In genomic region chr2:127153691-127154158, GRCh38 we compare ENCODE assay signal across 9 cellular contexts. TPM values are rescaled to one million over a fixed set of nuclear protein-coding genes. Genes with fewer than 3 reads are reported as not detected.
DNase-seq lines count a peak whose midpoint lies in the region; ATAC-seq, FAIRE-seq and TF ChIP-seq lines count a peak whose summit lies in the region.
"Had no signal": no experiment of that assay in that cellular context is flagged by ENCODE, and none has a peak within 500 bp of the region (broad histone marks: within the 10 kb centered on the region; RNA-seq: fewer than 3 reads in every experiment).

No MANE protein-coding gene starts in this region.

- no peak overlapping the region for H3K4me3 ChIP-seq in bronchial epithelial cell (ENCODE audit: low read depth, low read length)
- no peak overlapping the region for H3K4me3 ChIP-seq in mesenchymal stem cell (ENCODE audit: insufficient read depth in 1 of 2, low read depth in 1 of 2, low read length in 2 of 2)
- H3K4me3 ChIP-seq: ascending aorta had no signal

- H2BK5ac ChIP-seq in mesenchymal stem cell (ENCODE audit: low read depth, low read length, poor library complexity, severe bottlenecking) = peak overlapping the region; percentile 12

- H3K36me3 ChIP-seq in bronchial epithelial cell (ENCODE audit: control insufficient read depth, insufficient read depth, low read length) = no peaks in the 10 kb centered on the region
- H3K36me3 ChIP-seq in mesenchymal stem cell (ENCODE audit: control insufficient read depth in 1 of 2, insufficient read depth in 2 of 2, low read depth in 1 of 2, low read length in 2 of 2) = no peaks in the 10 kb centered on the region
- H3K36me3 ChIP-seq: ascending aorta had no signal

- H3K4me1 ChIP-seq in mesenchymal stem cell (ENCODE audit: control insufficient read depth, insufficient read depth, low read depth, low read length) = peaks cover 26% of the 10 kb centered on the region
- H3K4me1 ChIP-seq: ascending aorta had no signal

- peak overlapping the region; percentile 19 to 80 for H3K18ac ChIP-seq in mesenchymal stem cell (ENCODE audit: low read depth in 1 of 2, low read length in 2 of 2)

- H3K27me3 ChIP-seq in bronchial epithelial cell (ENCODE audit: control insufficient read depth, insufficient read depth, low read length) = no peaks in the 10 kb centered on the region
- no peaks in the 10 kb centered on the region for H3K27me3 ChIP-seq in mesenchymal stem cell (ENCODE audit: control insufficient read depth in 1 of 2, insufficient read depth in 1 of 2, low read length in 2 of 2)
- H3K27me3 ChIP-seq: ascending aorta had no signal

- H2BK15ac ChIP-seq in mesenchymal stem cell (ENCODE audit: low read depth, poor library complexity, severe bottlenecking) = peak overlapping the region; percentile 2

- ATAC-seq in GM21360 (IDR thresholded peaks at IDR 0.05; ENCODE audit: unreplicated experiment) = no peak
- no peak for ATAC-seq in GM18873 (IDR thresholded peaks at IDR 0.05; ENCODE audit: low FRiP score, unreplicated experiment)

- H3K9ac ChIP-seq in mesenchymal stem cell (ENCODE audit: low read length) = peak overlapping the region; percentile 83

- no peaks in the 10 kb centered on the region for H3K79me1 ChIP-seq in mesenchymal stem cell (replicated peaks; ENCODE audit: low read length, poor library complexity, severe bottlenecking)

- peak overlapping the region; percentile 98 for H2AK5ac ChIP-seq in mesenchymal stem cell (ENCODE audit: low read length, severe bottlenecking)

- FAIRE-seq in HTR-8/SVneo (lab: Jason Lieb, UNC) = peak; percentile 79
- no peak for FAIRE-seq in bronchial epithelial cell (lab: Jason Lieb, UNC)

- no peak overlapping the region for H3K4ac ChIP-seq in mesenchymal stem cell (ENCODE audit: low read depth in 1 of 2, low read length in 2 of 2)

- H2BK12ac ChIP-seq in mesenchymal stem cell (ENCODE audit: low read length in 2 of 2) = peak overlapping the region; percentile 12 to 91

- peak overlapping the region; percentile 56 for H4K8ac ChIP-seq in mesenchymal stem cell (ENCODE audit: low read length)

- peak overlapping the region; percentile 86 for H3K27ac ChIP-seq in mesenchymal stem cell (ENCODE audit: low read length, poor library complexity, severe bottlenecking)
- H3K27ac ChIP-seq: ascending aorta had no signal

- no peak overlapping the region for H2AFZ ChIP-seq in mesenchymal stem cell (ENCODE audit: low read depth, low read length)

- H4K91ac ChIP-seq in mesenchymal stem cell (ENCODE audit: low read length) = peak overlapping the region; percentile 0

- H3K4me2 ChIP-seq in mesenchymal stem cell (ENCODE audit: low read length, poor library complexity, severe bottlenecking) = no peak overlapping the region

- H3K9me3 ChIP-seq in mesenchymal stem cell (ENCODE audit: control insufficient read depth, low read length) = no peaks in the 10 kb centered on the region
- H3K9me3 ChIP-seq: ascending aorta had no signal

- no peak for TF ChIP-seq CTCF in bronchial epithelial cell (IDR thresholded peaks at IDR 0.05; ENCODE audit: insufficient read depth, low read length, severe bottlenecking)

- no peak overlapping the region for H3K23ac ChIP-seq in mesenchymal stem cell (ENCODE audit: low read length in 2 of 2)

- DNase-seq in HTR-8/SVneo (ENCODE audit: insufficient read length, low spot score) (peak; percentile 74), bronchial epithelial cell (ENCODE audit: low read depth) (peak; percentile 69), mesenchymal stem cell (peak; percentile 85), ureter (ENCODE audit: low spot score) (peak; percentile 45), NCI-H2029 treated with DMSO at 0.1 percent for 48 hours (lab: John Stamatoyannopoulos, UW) (no peak)
- DNase-seq: NCI-H524 had no signal

- peak overlapping the region in 1 of 2 experiments; percentile 48 for H3K14ac ChIP-seq in mesenchymal stem cell (ENCODE audit: low read length in 2 of 2)

- no peak overlapping the region for H2BK120ac ChIP-seq in mesenchymal stem cell (ENCODE audit: low read depth, low read length)

- 61% methylated on average over 6 of the region's 6 CpGs for WGBS in mesenchymal stem cell

RNA-seq across cellular contexts. Expression of gene BIN1, which starts 46.8 kb away (rescaled TPM):
- 11.8 and 13.8 TPM in 2 replicates for total RNA-seq in bronchial epithelial cell
- polyA plus RNA-seq in mesenchymal stem cell (2013, experiment 1 of 2) = 61.3 TPM
- polyA plus RNA-seq in mesenchymal stem cell (2013, experiment 2 of 2) = 58.6 TPM
- total RNA-seq in ureter = 51.6 TPM
